29 cellular contexts compared by ENCODE assay signal in the genomic region with DNA sequence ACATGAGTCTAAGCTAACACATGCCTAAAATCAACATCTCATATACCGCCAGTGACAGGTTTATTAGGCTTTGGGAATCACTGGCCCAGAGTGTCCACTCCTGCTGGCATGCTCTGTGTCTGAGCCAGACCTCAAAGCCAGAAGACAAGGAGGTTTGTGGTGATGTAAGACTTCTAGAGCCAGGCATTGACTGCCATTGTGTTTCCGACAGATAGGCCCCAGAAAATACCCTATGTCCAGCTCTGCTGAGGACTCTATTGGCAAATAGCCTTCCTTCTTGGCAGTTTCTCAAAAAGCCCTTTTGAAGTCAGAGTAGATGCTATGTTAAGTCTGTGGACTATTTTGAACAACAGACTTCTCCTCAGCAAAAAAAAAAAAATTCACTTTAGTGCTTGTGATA.
"Had no signal": no experiment of that assay in that cellular context is flagged by ENCODE, and none has a peak within 500 bp of the region (broad histone marks: within the 10 kb centered on the region; RNA-seq: fewer than 3 reads in every experiment).

No MANE protein-coding gene starts in this region.

- FAIRE-seq: colon, endometrium, urothelium cell line had no signal

- DNase-seq: activated CD4-positive, alpha-beta memory T cell treated with anti-CD3 and anti-CD28 coated beads for 36 hours; activated CD4-positive, alpha-beta T cell treated with anti-CD3 and anti-CD28 coated beads, Interleukin-2, amount 10 ng/mL, durations not matched to agents 24 days and 14 days; activated CD4-positive, CD25-positive, alpha-beta regulatory T cell treated with anti-CD3 and anti-CD28 coated beads, Interleukin-2, amount 50 U/mL, for 72 hours; activated CD8-positive, alpha-beta memory T cell treated with anti-CD3 and anti-CD28 coated beads, Interleukin-2, amount 50 U/mL, for 48 hours; activated gamma-delta T cell; activated naive CD4-positive, alpha-beta T cell treated with anti-CD3 and anti-CD28 coated beads, Interleukin-2, amount 50 U/mL, for 16 hours; activated T-cell treated with anti-CD3 and anti-CD28 coated beads, Interleukin-2, amount 50 U/mL, for 24 hours; amygdala; brain microvascular endothelial cell; central memory CD4-positive, alpha-beta T cell; dermis blood vessel endothelial cell; effector CD4-positive, alpha-beta T cell; esophagus squamous epithelium; foreskin melanocyte; islet precursor cell; left ventricle myocardium superior; mucosa of descending colon; right lobe of liver; stimulated activated CD4-positive, alpha-beta T cell treated with anti-CD3 and anti-CD28 coated beads, Interleukin-12 subunit alpha, Interleukin-12 subunit beta, amount 100 ng/mL, for 4 hours; stimulated activated CD4-positive, alpha-beta T cell treated with anti-CD3 and anti-CD28 coated beads, Interleukin-4, amount 100 ng/mL, for 1 hour; T-helper 17 cell; T1000; trophoblast cell; WERI-Rb-1 had no signal

- ATAC-seq: left ventricle myocardium superior, mucosa of descending colon, right lobe of liver, T-helper 17 cell had no signal

- H3K4me3 ChIP-seq: esophagus squamous epithelium, mucosa of descending colon, right lobe of liver, skin epidermis, thoracic aorta had no signal
